ENCODE assay signal across 8 cellular contexts in genomic region chr1:100353073-100353801, GRCh38. TPM values are rescaled to one million over a fixed set of nuclear protein-coding genes. Genes with fewer than 3 reads are reported as not detected.
DNase-seq lines count a peak whose midpoint lies in the region; ATAC-seq and TF ChIP-seq lines count a peak whose summit lies in the region.

No MANE protein-coding gene starts in this region.

- H3K4me3 Mint-ChIP-seq in Calu3 (ENCODE audit: low read depth, unreplicated experiment): peak overlapping the region; percentile 91
- peak overlapping the region; percentile 86 for H3K4me3 Mint-ChIP-seq in stimulated activated naive CD8-positive, alpha-beta T cell treated with anti-CD3 and anti-CD28 coated beads, Interleukin-15, Interleukin-2, amounts not matched to agents 100 ng/mL and 50 ng/mL, for 24 hours

- BruUV-seq in Calu3 (replicated peaks; lab: Mats Ljungman, UMichigan): no TSS peak

- H3K79me2 ChIP-seq in Karpas-422 (ENCODE audit: low read length): peaks cover 56% of the 10 kb centered on the region

- peak; percentile 31 for ATAC-seq in GM21515 (IDR thresholded peaks at IDR 0.05; ENCODE audit: unreplicated experiment)

- no peaks in the 10 kb centered on the region for H3K27me3 ChIP-seq in Karpas-422 (ENCODE audit: low read length)
- H3K27me3 ChIP-seq in dorsolateral prefrontal cortex: no peaks in the 10 kb centered on the region

- peaks cover 24% of the 10 kb centered on the region for H3K4me1 Mint-ChIP-seq in Calu3 (ENCODE audit: low read depth, unreplicated experiment)
- peaks cover 50% of the 10 kb centered on the region for H3K4me1 Mint-ChIP-seq in stimulated activated naive CD8-positive, alpha-beta T cell treated with anti-CD3 and anti-CD28 coated beads, Interleukin-15, Interleukin-2, amounts not matched to agents 100 ng/mL and 50 ng/mL, for 24 hours (ENCODE audit: low read depth)

- DNase-seq in Calu3: peak; percentile 18
- peak; percentile 83 for DNase-seq in Karpas-422
- DNase-seq in dorsolateral prefrontal cortex: peak in 4 of 10 donors; percentile 20 to 52 (median 42)
- DNase-seq in medulla oblongata (ENCODE audit: extremely low spot score): peak; percentile 38
- no peak for DNase-seq in T-helper 9 cell

- no peaks in the 10 kb centered on the region for H4K20me1 ChIP-seq in Karpas-422 (ENCODE audit: insufficient read depth, low read depth, low read length)

- H3K27ac ChIP-seq in Karpas-422 (ENCODE audit: low read length) (peak overlapping the region; percentile 74), dorsolateral prefrontal cortex (peak overlapping the region in 49 of 59 donors; percentile 16 to 91 (median 82))

- peaks cover 51% of the 10 kb centered on the region for H3K4me1 ChIP-seq in Karpas-422 (ENCODE audit: low read length)

- CTCF ChIA-PET in Calu3 (lab: Charles Lee): interaction anchor here (0.9 to 1.2 kb wide), 2 partner anchors 87 to 106 kb away, joined by 3 read pairs; partner anchors contain the start of gene RTCA

- peaks cover 34% of the 10 kb centered on the region for H3K36me3 Mint-ChIP-seq in Calu3 (ENCODE audit: insufficient read depth, unreplicated experiment)
- H3K36me3 Mint-ChIP-seq in stimulated activated naive CD8-positive, alpha-beta T cell treated with anti-CD3 and anti-CD28 coated beads, Interleukin-15, Interleukin-2, amounts not matched to agents 100 ng/mL and 50 ng/mL, for 24 hours (ENCODE audit: low read depth): peaks cover 17% of the 10 kb centered on the region

- H3K9me3 Mint-ChIP-seq in Calu3 (ENCODE audit: low read depth, unreplicated experiment): no peaks in the 10 kb centered on the region
- no peaks in the 10 kb centered on the region for H3K9me3 Mint-ChIP-seq in stimulated activated naive CD8-positive, alpha-beta T cell treated with anti-CD3 and anti-CD28 coated beads, Interleukin-15, Interleukin-2, amounts not matched to agents 100 ng/mL and 50 ng/mL, for 24 hours

- peak overlapping the region; percentile 91 for H3K4me3 ChIP-seq in Karpas-422 (ENCODE audit: low read length)
- H3K4me3 ChIP-seq in WI38 (ENCODE audit: low read depth, low read length): peak overlapping the region; percentile 95
- peak overlapping the region; percentile 63 to 94 (median 87) for H3K4me3 ChIP-seq in dorsolateral prefrontal cortex

- H3K27ac Mint-ChIP-seq in Calu3 (ENCODE audit: unreplicated experiment): peak overlapping the region; percentile 71
- peak overlapping the region; percentile 61 for H3K27ac Mint-ChIP-seq in stimulated activated naive CD8-positive, alpha-beta T cell treated with anti-CD3 and anti-CD28 coated beads, Interleukin-15, Interleukin-2, amounts not matched to agents 100 ng/mL and 50 ng/mL, for 24 hours

- H3K4me2 ChIP-seq in Karpas-422 (ENCODE audit: low read depth, low read length, poor library complexity, severe bottlenecking): peak overlapping the region; percentile 87

- H3K9me3 ChIP-seq in Karpas-422 (ENCODE audit: low read length): no peaks in the 10 kb centered on the region

- H3K36me3 ChIP-seq in Karpas-422 (ENCODE audit: insufficient read depth, low read length): 0 out of 2 replicates have a peak, but pooled peaks cover 2% of the 10 kb centered on the region

- intact Hi-C loops in Calu3 (cut with micrococcal nuclease; ENCODE audit: unreplicated experiment) (loop anchor here (5.0 kb wide), 3 partner anchors 76 to 546 kb away; no protein-coding TSS in a partner anchor), dorsolateral prefrontal cortex (cut with DNase I) (loop anchor here (2.0 to 10.0 kb wide), 10 partner anchors 86 to 544 kb away; partner anchors contain the start of genes RTCA (in 2 of the 2), SLC30A7 (in 2 of the 2), DBT (in 1 of the 2) and EXTL2 (in 1 of the 2))

- H3K9ac ChIP-seq in Karpas-422 (ENCODE audit: low read length): peak overlapping the region; percentile 94

- peak overlapping the region; percentile 31 for H2AFZ ChIP-seq in Karpas-422 (ENCODE audit: low read length)

- H3K27me3 Mint-ChIP-seq in Calu3 (ENCODE audit: unreplicated experiment): no peaks in the 10 kb centered on the region
- H3K27me3 Mint-ChIP-seq in stimulated activated naive CD8-positive, alpha-beta T cell treated with anti-CD3 and anti-CD28 coated beads, Interleukin-15, Interleukin-2, amounts not matched to agents 100 ng/mL and 50 ng/mL, for 24 hours: no peaks in the 10 kb centered on the region

- no peaks in the 10 kb centered on the region for H3K9me2 ChIP-seq in Karpas-422 (replicated peaks; ENCODE audit: insufficient read depth, low read length)

- no peak for TF ChIP-seq CTCF in Calu3 (IDR thresholded peaks at IDR 0.05; ENCODE audit: unreplicated experiment)
- TF ChIP-seq CTCF in WI38 (IDR thresholded peaks at IDR 0.05; ENCODE audit: low read depth, low read length): no peak
- no peak for TF ChIP-seq CTCF in dorsolateral prefrontal cortex (IDR thresholded peaks at IDR 0.05 in 54 of 56, conservative IDR thresholded peaks at IDR 0.05 in 2 of 56; ENCODE audit: low read depth in 1 of 56, partially characterized antibody in 56 of 56)

RNA-seq across cellular contexts. Expression of gene CDC14A, which starts 0.9 kb away (rescaled TPM):
- total RNA-seq in Calu3 (2022): 6.4 and 8.5 TPM in 2 replicates
- 24.7 and 25.7 TPM in 2 replicates for total RNA-seq in Karpas-422 (2014; rRNA removed; shearing (Covaris generic); ENCODE audit: low replicate concordance)
- 10 to 100 TPM in 58 of 120 experiments, 1 to 10 TPM in 62; 4.6 to 26.1 (median 9.8) TPM for total RNA-seq in dorsolateral prefrontal cortex
